ENCODE assay signal across 23 cellular contexts in the genomic region with DNA sequence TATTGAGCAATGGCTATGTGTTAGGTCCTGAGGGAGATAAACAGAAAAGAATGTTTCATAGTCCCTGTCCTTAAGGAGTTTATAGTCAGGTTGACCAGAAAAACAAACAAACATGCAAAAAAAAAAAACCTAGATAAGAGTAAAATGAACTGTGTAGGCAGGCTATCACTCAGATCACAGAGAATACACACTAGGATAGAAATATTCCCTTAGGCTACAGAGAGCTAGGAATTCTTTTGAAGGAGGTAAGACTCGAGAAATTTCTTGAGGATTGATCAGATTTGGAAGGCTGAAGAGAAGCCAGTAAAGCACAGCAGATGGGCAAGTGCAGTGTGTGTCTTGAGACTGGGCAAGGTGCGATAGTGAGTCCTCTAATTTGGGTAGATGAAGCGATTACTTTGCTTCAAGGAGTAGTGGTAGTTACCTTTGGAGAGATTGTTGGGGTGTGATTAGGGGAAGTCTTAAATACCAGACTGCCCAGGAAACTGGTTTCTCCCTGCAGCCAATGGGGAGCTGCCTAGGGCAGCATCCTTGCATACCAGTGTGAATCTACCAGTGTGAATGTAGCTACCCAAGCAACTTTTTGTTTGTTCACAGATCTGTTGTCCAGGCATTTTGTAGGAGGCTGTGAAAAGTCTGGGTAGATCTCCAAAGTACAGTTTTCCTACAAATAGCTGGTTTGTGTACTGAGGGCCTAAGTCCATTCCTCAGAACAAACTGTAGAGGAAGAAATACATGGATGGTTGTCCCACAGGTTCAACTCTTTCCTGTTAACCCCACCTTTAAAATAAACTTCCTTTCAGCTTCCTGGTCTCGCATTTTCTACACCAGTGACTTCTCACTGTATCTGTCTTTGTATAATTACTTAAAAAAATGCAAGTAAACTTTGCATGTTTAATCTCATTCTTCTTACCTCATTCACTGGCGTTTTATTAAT.
DNase-seq lines count a peak whose midpoint lies in the region; ATAC-seq and TF ChIP-seq lines count a peak whose summit lies in the region.
"Had no signal": no experiment of that assay in that cellular context is flagged by ENCODE, and none has a peak within 500 bp of the region (broad histone marks: within the 10 kb centered on the region; RNA-seq: fewer than 3 reads in every experiment).

No MANE protein-coding gene starts in this region.

- no peaks in the 10 kb centered on the region for H3K79me2 ChIP-seq in mammary epithelial cell (ENCODE audit: insufficient read depth, low read length)
- H3K79me2 ChIP-seq in trophoblast cell (ENCODE audit: control insufficient read depth, insufficient read depth, low read length, poor library complexity): no peaks in the 10 kb centered on the region

- no peak overlapping the region for H3K23ac ChIP-seq in trophoblast cell (ENCODE audit: low read length)

- no peak overlapping the region for H4K12ac ChIP-seq in trophoblast cell (ENCODE audit: low read depth, low read length)

- H3K27me3 ChIP-seq in mammary epithelial cell (ENCODE audit: insufficient read depth, low read length) (no peaks in the 10 kb centered on the region), trophoblast cell (ENCODE audit: insufficient read depth, low read length) (no peaks in the 10 kb centered on the region)
- H3K27me3 ChIP-seq: BLaER1 treated with 17β-estradiol and CSF1 and Interleukin-3, amounts not matched to agents 10 nM and 100 nM; Peyer's patch had no signal

- H2AFZ ChIP-seq in mammary epithelial cell (ENCODE audit: low read depth, low read length) (no peak overlapping the region), trophoblast cell (ENCODE audit: insufficient read depth, low read length, poor library complexity) (no peak overlapping the region)
- H2AFZ ChIP-seq: GM23248 had no signal

- no peaks in the 10 kb centered on the region for H3K79me1 ChIP-seq in trophoblast cell (ENCODE audit: low read length)

- H4K20me1 ChIP-seq in mammary epithelial cell (ENCODE audit: insufficient read depth, low read length): no peaks in the 10 kb centered on the region
- H4K20me1 ChIP-seq: BLaER1 treated with 17β-estradiol and CSF1 and Interleukin-3, amounts not matched to agents 10 nM and 100 nM had no signal

- no peak overlapping the region for H4K8ac ChIP-seq in trophoblast cell (ENCODE audit: low read depth, low read length)

- dilution Hi-C loops in mammary epithelial cell (cut with HindIII; ENCODE audit: low sequenced_read_pairs): no loop called here

- H2BK5ac ChIP-seq in trophoblast cell (ENCODE audit: low read depth, low read length, poor library complexity): no peak overlapping the region

- H2AK5ac ChIP-seq in trophoblast cell (ENCODE audit: low read length): no peak overlapping the region

- no peak overlapping the region for H2BK120ac ChIP-seq in trophoblast cell (ENCODE audit: insufficient read depth, low read length, poor library complexity)

- in situ Hi-C loops in T47D (cut with HindIII; ENCODE audit: low pct_unique_long_range_greater_than_20kb, low sequenced_read_pairs): no loop called here
- in situ Hi-C loops in mammary epithelial cell (cut with MboI; ENCODE audit: low sequenced_read_pairs in 2 of 2): no loop called here

- DNase-seq in T47D (ENCODE audit: low read depth in 1 of 2, low spot score in 1 of 2) (peak; percentile 4 to 81), mammary epithelial cell (no peak), islet precursor cell (peak; percentile 58), trophoblast cell (peak; percentile 52 to 96), GOT3 (lab: John Stamatoyannopoulos, UW) (no peak), mucosa of gallbladder (ENCODE audit: low spot score) (no peak)
- DNase-seq: 8988T; CD8-positive, alpha-beta T cell; GM23248; IMR-90; NCI-H1105 treated with DMSO at 0.1 percent for 48 hours; NCI-H2081; NCI-H2171; NCI-H345; NCI-H524; NCI-H82; Peyer's patch had no signal

- H4K91ac ChIP-seq in trophoblast cell (ENCODE audit: low read depth, low read length): no peak overlapping the region

- no peak overlapping the region for H2BK12ac ChIP-seq in trophoblast cell (ENCODE audit: low read length)

- BruUV-seq in mammary epithelial cell (replicated peaks; lab: Mats Ljungman, UMichigan): no TSS peak

- no peaks in the 10 kb centered on the region for H3K36me3 ChIP-seq in mammary epithelial cell (ENCODE audit: insufficient read depth, low read length)
- H3K36me3 ChIP-seq in trophoblast cell (ENCODE audit: control insufficient read depth in 1 of 2, insufficient read depth in 2 of 2, low read length in 2 of 2): no peaks in the 10 kb centered on the region
- H3K36me3 ChIP-seq in urinary bladder (ENCODE audit: insufficient read depth): no peaks in the 10 kb centered on the region
- H3K36me3 ChIP-seq: BLaER1 treated with 17β-estradiol and CSF1 and Interleukin-3, amounts not matched to agents 10 nM and 100 nM; Peyer's patch had no signal

- no peaks in the 10 kb centered on the region for H3K9me3 ChIP-seq in mammary epithelial cell (replicated peaks; ENCODE audit: insufficient read depth, low read length)
- no peaks in the 10 kb centered on the region for H3K9me3 ChIP-seq in trophoblast cell (ENCODE audit: insufficient read depth, low read depth, low read length)
- H3K9me3 ChIP-seq: Peyer's patch had no signal

- ATAC-seq in GM18502 (IDR thresholded peaks at IDR 0.05; ENCODE audit: poor library complexity, unreplicated experiment): no peak
- ATAC-seq: CD8-positive, alpha-beta T cell; HCT116; SK-N-SH treated with all-trans-retinoic acid at 6 μM for 48 hours had no signal

- no peak for TF ChIP-seq CTCF in mammary epithelial cell (conservative IDR thresholded peaks at IDR 0.05 in 1 of 2, IDR thresholded peaks at IDR 0.05 in 1 of 2; ENCODE audit: extremely low read depth in 1 of 2, insufficient read depth in 1 of 2, low read depth in 1 of 2, low read length in 2 of 2)

- WGBS in mammary epithelial cell (ENCODE audit: low coverage, missing lambda C conversion rate): 86% methylated on average over 5 of the region's 5 CpGs
- no CpG with 5 or more reads among the region's 5 CpGs for WGBS in trophoblast cell (ENCODE audit: extremely low coverage, insufficient coverage, insufficient read length)
- WGBS in urinary bladder: 82% methylated on average over 5 of the region's 5 CpGs

- peaks cover 13% of the 10 kb centered on the region for H3K4me1 ChIP-seq in mammary epithelial cell (ENCODE audit: insufficient read depth, low read length)
- peaks cover 0 to 2% of the 10 kb centered on the region in 2 experiments for H3K4me1 ChIP-seq in trophoblast cell (ENCODE audit: control insufficient read depth in 1 of 2, insufficient read depth in 2 of 2, low read length in 2 of 2)
- no peaks in the 10 kb centered on the region for H3K4me1 ChIP-seq in urinary bladder (ENCODE audit: insufficient read depth)
- H3K4me1 ChIP-seq: BLaER1 treated with 17β-estradiol and CSF1 and Interleukin-3, amounts not matched to agents 10 nM and 100 nM had no signal

- H3K27ac ChIP-seq in mammary epithelial cell (ENCODE audit: insufficient read depth, low read depth, low read length): no peak overlapping the region
- no peak overlapping the region for H3K27ac ChIP-seq in trophoblast cell (ENCODE audit: low read depth, low read length)
- peak overlapping the region; percentile 6 for H3K27ac ChIP-seq in urinary bladder (ENCODE audit: low read depth)
- H3K27ac ChIP-seq: BLaER1 treated with 17β-estradiol and CSF1 and Interleukin-3, amounts not matched to agents 10 nM and 100 nM; GM23248; KMS-11; Peyer's patch had no signal

- no peak overlapping the region for H3K4me2 ChIP-seq in mammary epithelial cell (ENCODE audit: insufficient read depth, low read depth, low read length)
- H3K4me2 ChIP-seq in trophoblast cell (ENCODE audit: low read length): peak overlapping the region; percentile 30
- H3K4me2 ChIP-seq: BLaER1 treated with 17β-estradiol and CSF1 and Interleukin-3, amounts not matched to agents 10 nM and 100 nM; KMS-11 had no signal

- H3K9ac ChIP-seq in mammary epithelial cell (ENCODE audit: insufficient read depth, low read length) (no peak overlapping the region), trophoblast cell (ENCODE audit: low read length) (no peak overlapping the region)
- H3K9ac ChIP-seq: BLaER1 treated with 17β-estradiol and CSF1 and Interleukin-3, amounts not matched to agents 10 nM and 100 nM; GM23248; KMS-11 had no signal

- intact Hi-C loops in mammary epithelial cell (cut with micrococcal nuclease): no loop called here

- H3K18ac ChIP-seq in trophoblast cell (ENCODE audit: low read length): no peak overlapping the region

- H3K4me3 ChIP-seq in mammary epithelial cell (replicated peaks in 1 of 3; ENCODE audit: insufficient read depth in 1 of 3, low read depth in 2 of 3, low read length in 3 of 3) (no peak overlapping the region), trophoblast cell (ENCODE audit: low read depth, low read length) (no peak overlapping the region), urinary bladder (ENCODE audit: low read depth, low read length) (no peak overlapping the region)
- H3K4me3 ChIP-seq: BLaER1 treated with 17β-estradiol and CSF1 and Interleukin-3, amounts not matched to agents 10 nM and 100 nM; GM23248; Peyer's patch had no signal

- CTCF ChIA-PET in mammary epithelial cell (lab: Charles Lee; ENCODE audit: low non-redundant PET): no interaction called here

- no peak overlapping the region for H3K14ac ChIP-seq in trophoblast cell (ENCODE audit: low read length)

- no peak overlapping the region for H3K4ac ChIP-seq in trophoblast cell (ENCODE audit: low read depth, low read length)

Comparison
In these comparisons a context has a peak if more than half of its experiments do, and no peak if none do; other contexts are left out.
1. DNase-seq: peak in T47D (2 of 2), islet precursor cell (single experiment) and trophoblast cell (2 of 2); none in mammary epithelial cell (single experiment), GOT3 (single experiment) and mucosa of gallbladder (single experiment).